Comparison of ENCODE assay signal across 13 cellular contexts in the genomic region with DNA sequence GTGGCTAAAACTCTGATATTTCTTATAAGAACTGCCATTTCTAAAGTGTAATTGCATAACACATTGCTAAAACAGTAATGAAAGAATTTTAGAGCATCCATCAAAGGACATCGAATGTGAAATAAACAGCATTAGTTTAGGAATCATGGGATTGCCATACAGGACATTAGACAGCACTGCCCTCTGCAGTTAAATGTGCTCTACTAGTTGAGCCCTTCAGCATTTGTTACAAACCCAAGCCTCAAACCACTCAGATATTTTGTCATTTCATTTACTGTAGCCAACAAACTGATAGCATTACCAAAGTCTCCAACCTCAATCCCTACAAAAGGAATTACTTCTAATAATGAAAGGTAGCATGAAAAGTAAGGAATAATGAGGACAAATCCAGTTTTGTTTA.
A peak's percentile ranks its signal among the peaks of the same experiment; 100 is the strongest.
DNase-seq lines count a peak whose midpoint lies in the region; ATAC-seq, FAIRE-seq and TF ChIP-seq lines count a peak whose summit lies in the region.
"Had no signal": no experiment of that assay in that cellular context is flagged by ENCODE, and none has a peak within 500 bp of the region (broad histone marks: within the 10 kb centered on the region; RNA-seq: fewer than 3 reads in every experiment).

No MANE protein-coding gene starts in this region.

- WGBS in mesendoderm (ENCODE audit: extremely low coverage, insufficient coverage, low lambda C conversion rate), result no CpG with 5 or more reads among the region's 1 CpG
- 67 to 70% methylated on average over 1 of the region's 1 CpG for WGBS in lower leg skin, 2 donors
- 70 to 78% (median 72%) methylated on average over 1 of the region's 1 CpG for WGBS in psoas muscle, 3 donors

- no peak for FAIRE-seq in D721Med (lab: Jason Lieb, UNC)
- FAIRE-seq: kidney had no signal

- no peaks in the 10 kb centered on the region for H3K79me1 ChIP-seq in mesendoderm (ENCODE audit: low read length)

- no peak overlapping the region for H2BK15ac ChIP-seq in mesendoderm (replicated peaks; ENCODE audit: low read depth)

- in situ Hi-C loops in gastrocnemius medialis (cut with MboI; ENCODE audit: low sequenced_read_pairs in 4 of 4), result no loop called here

- intact Hi-C loops in lower leg skin (cut with DNase I; ENCODE audit: low total_unique reads), result no loop called here
- intact Hi-C loops in psoas muscle (cut with DNase I), result no loop called here
- intact Hi-C loops in gastrocnemius medialis (cut with DNase I; ENCODE audit: low total_unique reads), result no loop called here

- no peak overlapping the region for H3K23ac ChIP-seq in mesendoderm (ENCODE audit: low read length)

- H3K27me3 ChIP-seq in mesendoderm (ENCODE audit: insufficient read depth, low read length, poor library complexity), result no peaks in the 10 kb centered on the region
- H3K27me3 ChIP-seq in psoas muscle (ENCODE audit: insufficient read depth in 3 of 3, low read length in 2 of 3), result no peaks in the 10 kb centered on the region
- no peaks in the 10 kb centered on the region for H3K27me3 ChIP-seq in gastrocnemius medialis

- no peak overlapping the region for H2AK5ac ChIP-seq in mesendoderm (ENCODE audit: low read length)

- H3K9me3 ChIP-seq in psoas muscle, result no peaks in the 10 kb centered on the region
- H3K9me3 ChIP-seq in gastrocnemius medialis, result no peaks in the 10 kb centered on the region

- H4K5ac ChIP-seq in mesendoderm (ENCODE audit: low read length), result no peak overlapping the region

- H3K79me2 ChIP-seq in mesendoderm (ENCODE audit: control insufficient read depth, insufficient read depth, low read length), result no peaks in the 10 kb centered on the region

- no peak for TF ChIP-seq POLR2A in lower leg skin (IDR thresholded peaks at IDR 0.05)
- TF ChIP-seq POLR2A in gastrocnemius medialis (IDR thresholded peaks at IDR 0.05), result no peak

- no peak for ATAC-seq in psoas muscle
- ATAC-seq in gastrocnemius medialis, result no peak
- no peak for ATAC-seq in GM21529 (IDR thresholded peaks at IDR 0.05; ENCODE audit: unreplicated experiment)
- ATAC-seq: stimulated activated memory B cell treated with anti-CD40 and anti-IgM and Interleukin-4, amounts not matched to agents 10 μg/mL and 1 μg/mL and 100 μg/mL, for 72 hours had no signal

- no peak overlapping the region for H3K27ac ChIP-seq in mesendoderm (ENCODE audit: low read depth, low read length)
- no peak overlapping the region for H3K27ac ChIP-seq in psoas muscle
- no peak overlapping the region for H3K27ac ChIP-seq in gastrocnemius medialis

- H3K36me3 ChIP-seq in mesendoderm (ENCODE audit: control insufficient read depth, insufficient read depth, low read length) (no peaks in the 10 kb centered on the region), psoas muscle (ENCODE audit: insufficient read depth in 1 of 2, low read depth in 1 of 2) (no peaks in the 10 kb centered on the region), gastrocnemius medialis (no peaks in the 10 kb centered on the region)

- H3K4me1 ChIP-seq in mesendoderm (ENCODE audit: control insufficient read depth, low read depth, low read length) (no peaks in the 10 kb centered on the region), psoas muscle (no peaks in the 10 kb centered on the region), gastrocnemius medialis (no peaks in the 10 kb centered on the region)

- H3K4me3 ChIP-seq in mesendoderm (ENCODE audit: low read length), result no peak overlapping the region
- no peak overlapping the region for H3K4me3 ChIP-seq in lower leg skin (ENCODE audit: low read depth, poor library complexity, severe bottlenecking)
- no peak overlapping the region for H3K4me3 ChIP-seq in psoas muscle
- no peak overlapping the region for H3K4me3 ChIP-seq in gastrocnemius medialis

- H3K4me2 ChIP-seq in mesendoderm (ENCODE audit: low read length), result no peak overlapping the region

- no peak overlapping the region for H2BK5ac ChIP-seq in mesendoderm (ENCODE audit: low read length)

- no peak overlapping the region for H2BK120ac ChIP-seq in mesendoderm (ENCODE audit: low read depth, low read length)

- no peak overlapping the region for H3K4ac ChIP-seq in mesendoderm (ENCODE audit: low read depth, low read length)

- no peak overlapping the region for H3K9ac ChIP-seq in mesendoderm (ENCODE audit: low read length)

- peak; percentile 25 for TF ChIP-seq CTCF in D721Med (IDR thresholded peaks at IDR 0.05; ENCODE audit: insufficient read depth, missing control alignments)
- peak; percentile 13; the same call in 1 of the 2 replicates for TF ChIP-seq CTCF in LNCAP (IDR thresholded peaks at IDR 0.05)
- TF ChIP-seq CTCF in lower leg skin (IDR thresholded peaks at IDR 0.05), result no peak
- TF ChIP-seq CTCF in psoas muscle (IDR thresholded peaks at IDR 0.05), result no peak
- no peak for TF ChIP-seq CTCF in gastrocnemius medialis (IDR thresholded peaks at IDR 0.05 in 4 of 5, conservative IDR thresholded peaks at IDR 0.05 in 1 of 5)

- H3K18ac ChIP-seq in mesendoderm (ENCODE audit: low read length), result no peak overlapping the region

- no peak overlapping the region for H3K56ac ChIP-seq in mesendoderm (ENCODE audit: low read length)

- H4K8ac ChIP-seq in mesendoderm (ENCODE audit: low read depth, low read length), result no peak overlapping the region

- DNase-seq in D721Med (ENCODE audit: insufficient read length, low spot score) (no peak), SW480 (ENCODE audit: low spot score) (peak; percentile 11), mesendoderm (peak; percentile 19), lower leg skin (ENCODE audit: low spot score in 2 of 2) (no peak), psoas muscle (no peak), gastrocnemius medialis (no peak)
- DNase-seq: activated CD4-positive, alpha-beta T cell treated with anti-CD3 and anti-CD28 coated beads, Interleukin-2, amount 50 U/mL, for 4 hours; activated naive CD4-positive, alpha-beta T cell treated with anti-CD3 and anti-CD28 coated beads for 36 hours; kidney; NCI-H226 had no signal

Comparison
In these comparisons a context has a peak if more than half of its experiments do, and no peak if none do; other contexts are left out.
1. DNase-seq: peak in SW480 (single experiment) and mesendoderm (single experiment); none in D721Med (single experiment), lower leg skin (0 of 2), psoas muscle (0 of 2) and gastrocnemius medialis (0 of 2).
2. CTCF ChIP-seq: peak in D721Med (single experiment) and LNCAP (single experiment); none in lower leg skin (0 of 3), psoas muscle (single experiment) and gastrocnemius medialis (0 of 5).